In the genomic region with DNA sequence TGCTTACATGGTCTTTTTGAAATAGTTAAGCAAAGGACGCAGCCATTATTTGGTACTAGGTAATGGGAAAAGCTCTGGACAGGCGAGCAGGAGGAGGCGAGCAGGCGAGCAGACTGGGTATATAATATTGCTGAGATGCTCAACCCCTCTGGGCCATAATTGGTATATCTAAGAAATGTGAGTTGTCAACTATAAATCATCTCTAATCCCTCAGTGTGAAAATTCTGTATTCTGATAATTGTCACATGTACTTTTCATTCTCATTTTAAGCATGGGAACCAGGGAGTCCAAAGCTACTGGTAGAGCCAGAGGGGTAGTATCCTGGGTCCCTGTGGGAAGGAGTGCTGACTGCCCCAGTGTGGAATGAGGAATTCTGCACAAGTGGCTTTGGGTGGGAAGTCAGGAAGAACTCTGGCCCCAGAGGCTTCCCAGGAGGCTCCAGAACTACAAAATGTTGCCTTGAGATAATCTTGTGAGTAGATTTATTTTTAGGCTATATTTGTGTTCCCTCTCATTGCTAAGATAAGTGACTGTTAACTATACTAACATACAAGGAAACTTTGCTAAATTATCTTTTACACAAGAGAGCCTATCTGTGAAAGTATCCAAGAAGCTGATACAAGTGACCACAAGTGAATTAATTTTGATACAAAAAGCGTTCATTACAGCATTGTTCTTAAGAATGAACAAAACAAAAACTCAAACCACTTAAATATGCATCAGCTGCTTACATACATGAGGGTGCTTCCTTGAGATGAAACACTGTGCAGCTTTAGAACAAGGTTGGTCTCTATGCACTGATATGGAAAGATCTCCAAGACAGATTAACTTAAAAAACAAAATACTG, we compare ENCODE assay signal across 11 cellular contexts.
DNase-seq lines count a peak whose midpoint lies in the region; ATAC-seq and TF ChIP-seq lines count a peak whose summit lies in the region.
"Had no signal": no experiment of that assay in that cellular context is flagged by ENCODE, and none has a peak within 500 bp of the region (broad histone marks: within the 10 kb centered on the region; RNA-seq: fewer than 3 reads in every experiment).

No MANE protein-coding gene starts in this region.

- ATAC-seq in activated naive CD8-positive, alpha-beta T cell treated with anti-CD3 and anti-CD28 coated beads, Interleukin-2, amount 10 ng/mL, durations not matched to agents 7 days and 5 days (ENCODE audit: low read depth) = peak; percentile 14
- ATAC-seq in HG03175 (IDR thresholded peaks at IDR 0.05; ENCODE audit: unreplicated experiment) = no peak
- no peak for ATAC-seq in GM18861 (IDR thresholded peaks at IDR 0.05; ENCODE audit: unreplicated experiment)
- ATAC-seq: Panc1 had no signal

- no peak overlapping the region for H3K23ac ChIP-seq in mesendoderm (ENCODE audit: low read length)

- H2BK15ac ChIP-seq in mesendoderm (replicated peaks; ENCODE audit: low read depth) = no peak overlapping the region

- TF ChIP-seq EP300 in suprapubic skin (IDR thresholded peaks at IDR 0.05) = no peak

- no peak overlapping the region for H3K4ac ChIP-seq in mesendoderm (ENCODE audit: low read depth, low read length)

- H2BK5ac ChIP-seq in mesendoderm (ENCODE audit: low read length) = no peak overlapping the region

- no peak overlapping the region for H3K9ac ChIP-seq in mesendoderm (ENCODE audit: low read length)

- H3K9me3 Mint-ChIP-seq in activated naive CD8-positive, alpha-beta T cell treated with anti-CD3 and anti-CD28 coated beads, Interleukin-2, amount 10 ng/mL, durations not matched to agents 7 days and 5 days = no peaks in the 10 kb centered on the region

- H3K56ac ChIP-seq in mesendoderm (ENCODE audit: low read length) = no peak overlapping the region

- DNase-seq in AG20443 (ENCODE audit: low spot score) (peak; percentile 29), GM03348 (ENCODE audit: low spot score) (peak; percentile 48), mesendoderm (no peak), GM19240 (ENCODE audit: insufficient read length, low spot score) (no peak), suprapubic skin (ENCODE audit: low spot score in 2 of 2) (no peak)
- no peak for DNase-seq in activated naive CD8-positive, alpha-beta T cell treated with anti-CD3 and anti-CD28 coated beads, Interleukin-2, amount 10 ng/mL, durations not matched to agents 7 days and 5 days
- DNase-seq: NCI-H2227 treated with DMSO at 0.1 percent for 48 hours had no signal

- H3K4me1 Mint-ChIP-seq in activated naive CD8-positive, alpha-beta T cell treated with anti-CD3 and anti-CD28 coated beads, Interleukin-2, amount 10 ng/mL, durations not matched to agents 7 days and 5 days = peaks cover 88% of the 10 kb centered on the region

- no peak overlapping the region for H4K5ac ChIP-seq in mesendoderm (ENCODE audit: low read length)

- H3K27me3 Mint-ChIP-seq in activated naive CD8-positive, alpha-beta T cell treated with anti-CD3 and anti-CD28 coated beads, Interleukin-2, amount 10 ng/mL, durations not matched to agents 7 days and 5 days = no peaks in the 10 kb centered on the region

- TF ChIP-seq CTCF in suprapubic skin (IDR thresholded peaks at IDR 0.05) = no peak

- no peak overlapping the region for H3K27ac ChIP-seq in mesendoderm (ENCODE audit: low read depth, low read length)
- H3K27ac ChIP-seq in suprapubic skin = no peak overlapping the region
- H3K27ac ChIP-seq: VCaP had no signal

- H3K79me2 ChIP-seq in mesendoderm (ENCODE audit: control insufficient read depth, insufficient read depth, low read length) = no peaks in the 10 kb centered on the region

- peaks cover 3% of the 10 kb centered on the region for H3K79me1 ChIP-seq in mesendoderm (ENCODE audit: low read length)

- peak overlapping the region; percentile 45 for H2BK120ac ChIP-seq in mesendoderm (ENCODE audit: low read depth, low read length)

- H3K36me3 ChIP-seq in mesendoderm (ENCODE audit: control insufficient read depth, insufficient read depth, low read length) (no peaks in the 10 kb centered on the region), suprapubic skin (no peaks in the 10 kb centered on the region)

- H3K27me3 ChIP-seq in mesendoderm (ENCODE audit: insufficient read depth, low read length, poor library complexity) = no peaks in the 10 kb centered on the region
- H3K27me3 ChIP-seq in suprapubic skin = no peaks in the 10 kb centered on the region

- peak overlapping the region; percentile 28 for H3K18ac ChIP-seq in mesendoderm (ENCODE audit: low read length)

- H3K4me1 ChIP-seq in mesendoderm (ENCODE audit: control insufficient read depth, low read depth, low read length) (peaks cover 8% of the 10 kb centered on the region), suprapubic skin (peaks cover 37% of the 10 kb centered on the region)

- peak overlapping the region; percentile 4 for H3K4me3 Mint-ChIP-seq in activated naive CD8-positive, alpha-beta T cell treated with anti-CD3 and anti-CD28 coated beads, Interleukin-2, amount 10 ng/mL, durations not matched to agents 7 days and 5 days

- peak overlapping the region; percentile 75 for H3K27ac Mint-ChIP-seq in activated naive CD8-positive, alpha-beta T cell treated with anti-CD3 and anti-CD28 coated beads, Interleukin-2, amount 10 ng/mL, durations not matched to agents 7 days and 5 days

- H2AK5ac ChIP-seq in mesendoderm (ENCODE audit: low read length) = no peak overlapping the region

- no peak overlapping the region for H4K8ac ChIP-seq in mesendoderm (ENCODE audit: low read depth, low read length)

- H3K36me3 Mint-ChIP-seq in activated naive CD8-positive, alpha-beta T cell treated with anti-CD3 and anti-CD28 coated beads, Interleukin-2, amount 10 ng/mL, durations not matched to agents 7 days and 5 days = peaks cover 32% of the 10 kb centered on the region

- no peaks in the 10 kb centered on the region for H3K9me3 ChIP-seq in suprapubic skin

- H3K4me3 ChIP-seq in mesendoderm (ENCODE audit: low read length) = no peak overlapping the region
- no peak overlapping the region for H3K4me3 ChIP-seq in suprapubic skin

- no peak for TF ChIP-seq POLR2A in suprapubic skin (IDR thresholded peaks at IDR 0.05)

- POLR2A ChIA-PET in activated naive CD8-positive, alpha-beta T cell treated with anti-CD3 and anti-CD28 coated beads, Interleukin-2, amount 10 ng/mL, durations not matched to agents 7 days and 5 days (lab: Charles Lee) = interaction anchor here (0.6 to 1.4 kb wide), 4 partner anchors 11 to 39 kb away, joined by 4 to 5 read pairs (median 4); no protein-coding TSS in a partner anchor

- no peak overlapping the region for H3K4me2 ChIP-seq in mesendoderm (ENCODE audit: low read length)

- no CpG with 5 or more reads among the region's 5 CpGs for WGBS in mesendoderm (ENCODE audit: extremely low coverage, insufficient coverage, low lambda C conversion rate)
- 84% methylated on average over 5 of the region's 5 CpGs for WGBS in suprapubic skin

Comparison
In these comparisons a context has a peak if more than half of its experiments do, and no peak if none do; other contexts are left out.
1. DNase-seq: peak in AG20443 (single experiment) and GM03348 (single experiment); none in activated naive CD8-positive, alpha-beta T cell treated with anti-CD3 and anti-CD28 coated beads, Interleukin-2, amount 10 ng/mL, durations not matched to agents 7 days and 5 days (single experiment), mesendoderm (single experiment), GM19240 (single experiment) and suprapubic skin (0 of 2).